27 cellular contexts compared by ENCODE assay signal in genomic region chr5:81122271-81122670, GRCh38.
"Had no signal": no experiment of that assay in that cellular context is flagged by ENCODE, and none has a peak within 500 bp of the region (broad histone marks: within the 10 kb centered on the region; RNA-seq: fewer than 3 reads in every experiment).

No MANE protein-coding gene starts in this region.

- H3K27me3 Mint-ChIP-seq: activated T-cell treated with anti-CD3 and anti-CD28 coated beads, Interleukin-2, amount 50 U/mL, for 24 hours; central memory CD8-positive, alpha-beta T cell; dendritic cell treated with granulocyte-macrophage colony-stimulating factor and Interleukin-4, amounts not matched to agents 40 ng/mL and 50 ng/mL, for 4 days; progenitor cell of endocrine pancreas; stimulated activated naive CD8-positive, alpha-beta T cell treated with anti-CD3 and anti-CD28 coated beads, Interleukin-15, Interleukin-2, amounts not matched to agents 100 ng/mL and 50 ng/mL, for 24 hours; type B pancreatic cell had no signal

- H3K27ac ChIP-seq: foreskin keratinocyte, ovary, skin epidermis, uterus, WERI-Rb-1 had no signal

- H3K4me1 ChIP-seq: foreskin keratinocyte, uterus had no signal

- DNase-seq: activated CD4-positive, alpha-beta T cell treated with anti-CD3 and anti-CD28 coated beads for 48 hours; activated CD4-positive, alpha-beta T cell treated with anti-CD3 and anti-CD28 coated beads, Interleukin-2, amount 50 U/mL, for 48 hours; activated CD8-positive, alpha-beta memory T cell treated with anti-CD3 and anti-CD28 coated beads, Interleukin-2, amount 50 U/mL, for 48 hours; activated gamma-delta T cell treated with Interleukin-2 at 50 U/mL for 16 hours; activated T-cell treated with anti-CD3 and anti-CD28 coated beads, Interleukin-2, amount 50 U/mL, for 24 hours; effector memory CD4-positive, alpha-beta T cell; foreskin keratinocyte; heart right ventricle; naive B cell; nephron progenitor cell; ovary; stimulated activated CD4-positive, alpha-beta T cell treated with anti-CD3 and anti-CD28 coated beads, Interleukin-4, amount 100 ng/mL, for 24 hours; substantia nigra; T-helper 9 cell; uterus; WERI-Rb-1 had no signal

- ATAC-seq: activated CD4-positive, CD25-positive, alpha-beta regulatory T cell treated with anti-CD3 and anti-CD28 coated beads, Interleukin-2, amount 50 U/mL, for 24 hours; activated naive CD4-positive, alpha-beta T cell treated with anti-CD3 and anti-CD28 coated beads, Interleukin-2, amount 50 U/mL, for 72 hours; foreskin keratinocyte; heart right ventricle; sciatic nerve; stimulated activated effector memory CD8-positive, alpha-beta T cell treated with anti-CD3 and anti-CD28 coated beads, Interleukin-12 subunit alpha, Interleukin-12 subunit beta, amount 100 ng/mL, for 72 hours had no signal

- H3K36me3 ChIP-seq: ovary, uterus had no signal

- H3K9me3 Mint-ChIP-seq: activated naive CD4-positive, alpha-beta T cell treated with anti-CD3 and anti-CD28 coated beads, Interleukin-2, amount 50 U/mL, for 72 hours; activated T-cell treated with anti-CD3 and anti-CD28 coated beads, Interleukin-2, amount 50 U/mL, for 24 hours; central memory CD8-positive, alpha-beta T cell; dendritic cell treated with granulocyte-macrophage colony-stimulating factor and Interleukin-4, amounts not matched to agents 40 ng/mL and 50 ng/mL, for 4 days; mesothelial cell of epicardium; naive B cell; nephron progenitor cell; stimulated activated effector memory CD8-positive, alpha-beta T cell treated with anti-CD3 and anti-CD28 coated beads, Interleukin-12 subunit alpha, Interleukin-12 subunit beta, amount 100 ng/mL, for 72 hours; stimulated activated naive CD8-positive, alpha-beta T cell treated with anti-CD3 and anti-CD28 coated beads, Interleukin-15, Interleukin-2, amounts not matched to agents 100 ng/mL and 50 ng/mL, for 24 hours; type B pancreatic cell had no signal

- H3K4me3 ChIP-seq: heart right ventricle, ovary, skin epidermis, uterus had no signal

- H3K4me3 Mint-ChIP-seq: activated T-cell treated with anti-CD3 and anti-CD28 coated beads, Interleukin-2, amount 50 U/mL, for 24 hours; central memory CD8-positive, alpha-beta T cell; dendritic cell treated with granulocyte-macrophage colony-stimulating factor and Interleukin-4, amounts not matched to agents 40 ng/mL and 50 ng/mL, for 4 days; mesothelial cell of epicardium; naive B cell; nephron progenitor cell; stimulated activated effector memory CD8-positive, alpha-beta T cell treated with anti-CD3 and anti-CD28 coated beads, Interleukin-12 subunit alpha, Interleukin-12 subunit beta, amount 100 ng/mL, for 72 hours; stimulated activated naive CD8-positive, alpha-beta T cell treated with anti-CD3 and anti-CD28 coated beads, Interleukin-15, Interleukin-2, amounts not matched to agents 100 ng/mL and 50 ng/mL, for 24 hours; type B pancreatic cell had no signal

- H3K36me3 Mint-ChIP-seq: mesothelial cell of epicardium, naive B cell, type B pancreatic cell had no signal

- H3K4me1 Mint-ChIP-seq: central memory CD8-positive, alpha-beta T cell; mesothelial cell of epicardium; naive B cell; nephron progenitor cell had no signal

- H3K9me3 ChIP-seq: heart right ventricle, ovary, uterus had no signal

- H3K27me3 ChIP-seq: heart right ventricle, ovary, uterus had no signal

- H3K27ac Mint-ChIP-seq: activated T-cell treated with anti-CD3 and anti-CD28 coated beads, Interleukin-2, amount 50 U/mL, for 24 hours; dendritic cell treated with granulocyte-macrophage colony-stimulating factor and Interleukin-4, amounts not matched to agents 40 ng/mL and 50 ng/mL, for 4 days; mesothelial cell of epicardium; naive B cell; nephron progenitor cell; progenitor cell of endocrine pancreas; stimulated activated effector memory CD8-positive, alpha-beta T cell treated with anti-CD3 and anti-CD28 coated beads, Interleukin-12 subunit alpha, Interleukin-12 subunit beta, amount 100 ng/mL, for 72 hours; stimulated activated naive CD8-positive, alpha-beta T cell treated with anti-CD3 and anti-CD28 coated beads, Interleukin-15, Interleukin-2, amounts not matched to agents 100 ng/mL and 50 ng/mL, for 24 hours; type B pancreatic cell had no signal
